8 cellular contexts compared by ENCODE assay signal in the genomic region with DNA sequence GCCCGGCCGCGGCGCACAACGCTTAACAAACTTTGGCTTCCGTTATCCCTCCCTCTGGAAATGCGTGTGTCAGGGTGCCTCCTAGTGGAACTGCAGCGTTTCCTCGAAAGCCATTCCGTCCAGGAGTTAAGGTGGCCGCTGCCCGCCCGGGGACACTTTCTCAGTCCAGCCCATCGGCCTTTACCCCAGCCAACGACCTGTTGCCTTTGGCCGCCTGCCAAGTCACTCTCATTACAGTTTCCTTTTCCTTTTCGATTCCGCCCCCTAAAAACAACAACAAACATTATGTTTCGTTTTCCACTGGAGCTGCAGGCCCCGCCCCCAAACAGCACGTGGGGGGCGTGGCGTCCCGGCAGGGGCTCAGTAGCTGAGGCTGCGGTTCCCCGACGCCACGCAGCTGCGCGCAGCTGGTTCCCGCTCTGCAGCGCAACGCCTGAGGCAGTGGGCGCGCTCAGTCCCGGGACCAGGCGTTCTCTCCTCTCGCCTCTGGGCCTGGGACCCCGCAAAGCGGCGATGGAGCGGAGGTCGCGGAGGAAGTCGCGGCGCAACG. TPM values are rescaled to one million over a fixed set of nuclear protein-coding genes. Genes with fewer than 3 reads are reported as not detected.
DNase-seq lines count a peak whose midpoint lies in the region; ATAC-seq and TF ChIP-seq lines count a peak whose summit lies in the region.

TSS of gene HERC5 (plus strand) at position 363 of the 550 bp plus-strand sequence. CDS start at position 514, 151 bp downstream.

- ATAC-seq in GM19351 (IDR thresholded peaks at IDR 0.05; ENCODE audit: unreplicated experiment) (peak; percentile 91), HG03520 (IDR thresholded peaks at IDR 0.05; ENCODE audit: unreplicated experiment) (peak; percentile 93), mucosa of descending colon (peak; percentile 97)

- no peaks in the 10 kb centered on the region for H3K9me3 Mint-ChIP-seq in CD4-positive, alpha-beta memory T cell

- peaks cover 28% of the 10 kb centered on the region for H3K4me1 ChIP-seq in CD4-positive, alpha-beta memory T cell (ENCODE audit: insufficient read depth, low read length)
- H3K4me1 ChIP-seq in NT2/D1 (ENCODE audit: insufficient read depth, insufficient read length) (no peaks in the 10 kb centered on the region), mucosa of descending colon (ENCODE audit: low read depth) (no peaks in the 10 kb centered on the region)

- peaks cover 3 to 10% of the 10 kb centered on the region in 2 donors for H3K36me3 Mint-ChIP-seq in CD4-positive, alpha-beta memory T cell

- peak within 1 kb of the TSS; percentile 96 to 100 (median 100) for H3K4me3 Mint-ChIP-seq in CD4-positive, alpha-beta memory T cell

- H3K4me1 Mint-ChIP-seq in CD4-positive, alpha-beta memory T cell = peaks cover 21 to 37% (median 28%) of the 10 kb centered on the region in 4 donors

- CTCF ChIA-PET in CD4-positive, alpha-beta memory T cell (lab: Charles Lee; ENCODE audit: partially characterized antibody) = interaction anchor here (0.6 to 2.0 kb wide), 15 partner anchors 9 to 388 kb away, joined by 3 to 14 read pairs (median 4); partner anchors contain the start of genes HERC6 and PPM1K

- no peaks in the 10 kb centered on the region for H3K27me3 Mint-ChIP-seq in CD4-positive, alpha-beta memory T cell

- H3K9ac ChIP-seq in NT2/D1 (ENCODE audit: insufficient read length, low read depth) = peak within 1 kb of the TSS; percentile 72

- no peaks in the 10 kb centered on the region for H3K36me3 ChIP-seq in CD4-positive, alpha-beta memory T cell (ENCODE audit: insufficient read depth, low read length)
- peaks cover 1% of the 10 kb centered on the region for H3K36me3 ChIP-seq in NT2/D1 (ENCODE audit: insufficient read depth, insufficient read length, low read length)
- no peaks in the 10 kb centered on the region for H3K36me3 ChIP-seq in mucosa of descending colon (ENCODE audit: low read depth)

- intact Hi-C loops in CD4-positive, alpha-beta memory T cell (cut with micrococcal nuclease) = loop anchor here (1.0 to 10.0 kb wide), 9 partner anchors 66 to 1032 kb away; partner anchors contain the start of genes HERC3, HERC6, NUDT9 and PPM1K
- intact Hi-C loops in mucosa of descending colon (cut with DNase I, micrococcal nuclease) = loop anchor here in 1 of 2 donors (5.0 kb wide), 1 partner anchor 80 kb away; the partner anchor contains the start of gene HERC6

- peak; percentile 92 to 96 (median 95) for DNase-seq in CD4-positive, alpha-beta memory T cell
- DNase-seq in NT2/D1 (ENCODE audit: low read depth, low spot score) (peak; percentile 74), activated T-cell treated with anti-CD3 and anti-CD28 coated beads for 1 hour (ENCODE audit: low read depth) (peak; percentile 92), epithelial cell of proximal tubule (ENCODE audit: low read depth) (peak; percentile 76), mucosa of descending colon (peak; percentile 93 to 94 (median 93))
- peak; percentile 78 to 86 for DNase-seq in stimulated activated CD8-positive, alpha-beta memory T cell treated with anti-CD3 and anti-CD28 coated beads, Interleukin-4, amount 100 ng/mL, for 1 hour (ENCODE audit: low read depth in 2 of 2, low spot score in 1 of 2)

- no peaks in the 10 kb centered on the region for H3K27me3 ChIP-seq in CD4-positive, alpha-beta memory T cell (ENCODE audit: insufficient read depth, low read length)
- peaks cover 21% of the 10 kb centered on the region for H3K27me3 ChIP-seq in NT2/D1 (ENCODE audit: insufficient read depth, insufficient read length)

- TF ChIP-seq CTCF in epithelial cell of proximal tubule (conservative IDR thresholded peaks at IDR 0.05; ENCODE audit: low read depth, low read length) (peak; percentile 71), mucosa of descending colon (IDR thresholded peaks at IDR 0.05) (peak; percentile 39)

- H3K27ac Mint-ChIP-seq in CD4-positive, alpha-beta memory T cell = peak within 1 kb of the TSS; percentile 89 to 100 (median 100)

- H3K4me3 ChIP-seq in CD4-positive, alpha-beta memory T cell (ENCODE audit: low read length in 2 of 2) = peak within 1 kb of the TSS; percentile 76 to 96
- H3K4me3 ChIP-seq in NT2/D1 (ENCODE audit: insufficient read length, low read depth) = peak within 1 kb of the TSS; percentile 61
- H3K4me3 ChIP-seq in epithelial cell of proximal tubule (ENCODE audit: low read depth, low read length) = peak within 1 kb of the TSS; percentile 58
- H3K4me3 ChIP-seq in mucosa of descending colon = peak within 1 kb of the TSS; percentile 3

- no peaks in the 10 kb centered on the region for H3K9me3 ChIP-seq in CD4-positive, alpha-beta memory T cell (ENCODE audit: control insufficient read depth in 1 of 2, low read length in 2 of 2)
- peaks cover 8% of the 10 kb centered on the region; the same call in 1 of the 2 replicates for H3K9me3 ChIP-seq in NT2/D1 (ENCODE audit: insufficient read depth, low read length)
- H3K9me3 ChIP-seq in mucosa of descending colon = no peaks in the 10 kb centered on the region

- POLR2A ChIA-PET in CD4-positive, alpha-beta memory T cell (lab: Charles Lee; ENCODE audit: partially characterized antibody) = interaction anchor here (0.7 to 4.9 kb wide), 25 partner anchors 9 to 1521 kb away, joined by 3 to 109 read pairs (median 5); partner anchors contain the start of genes AFF1, HERC3, HERC6 and HSD17B11

- peak within 1 kb of the TSS; percentile 71 for H3K27ac ChIP-seq in CD4-positive, alpha-beta memory T cell (ENCODE audit: low read depth, low read length)

RNA-seq across cellular contexts. Expression of gene HERC5, which starts in this region (rescaled TPM):
- total RNA-seq in CD4-positive, alpha-beta memory T cell = 10 to 100 TPM; 18.6 to 22.1 TPM
- 10 to 100 TPM; 14.4 to 17.7 TPM for polyA plus RNA-seq in CD4-positive, alpha-beta memory T cell
- total RNA-seq in epithelial cell of proximal tubule (1.2 and 2.0 TPM in 2 replicates), mucosa of descending colon (1 to 10 TPM; 1.8 to 4.0 (median 1.9) TPM)

Comparison
In these comparisons a context has a peak if more than half of its experiments do, and no peak if none do; other contexts are left out.
1. Peak in every context shown above with its lines: DNase-seq, ATAC-seq, H3K4me3 ChIP-seq and H3K27ac ChIP-seq.
2. H3K4me3 ChIP-seq: peak in every context shown above with its lines; median percentile 86 in CD4-positive, alpha-beta memory T cell; 61 in NT2/D1; 58 in epithelial cell of proximal tubule; 3 in mucosa of descending colon.